ENCODE assay signal across 30 cellular contexts in genomic region chr15:88220443-88221186, GRCh38. TPM values are rescaled to one million over a fixed set of nuclear protein-coding genes. Genes with fewer than 3 reads are reported as not detected.
"Had no signal": no experiment of that assay in that cellular context is flagged by ENCODE, and none has a peak within 500 bp of the region (broad histone marks: within the 10 kb centered on the region; RNA-seq: fewer than 3 reads in every experiment).

No MANE protein-coding gene starts in this region.

- H3K36me3 ChIP-seq: adrenal gland, Peyer's patch, SJSA1 had no signal

- H3K4me1 ChIP-seq: adrenal gland, body of pancreas, Peyer's patch, SJSA1 had no signal

- H3K4me3 ChIP-seq: adrenal gland, body of pancreas, Peyer's patch, SJSA1 had no signal

- H3K27ac ChIP-seq: adrenal gland, body of pancreas, Peyer's patch, SJSA1 had no signal

- H3K9me3 ChIP-seq: adrenal gland, body of pancreas, Peyer's patch, SJSA1, SK-N-SH had no signal

- ATAC-seq: activated CD8-positive, alpha-beta T cell treated with anti-CD3 and anti-CD28 coated beads, Interleukin-2, amount 10 ng/mL, durations not matched to agents 7 days and 5 days; body of pancreas; PC-3 had no signal

- H3K9ac ChIP-seq: SK-N-SH had no signal

- DNase-seq: activated CD4-positive, alpha-beta T cell treated with anti-CD3 and anti-CD28 coated beads, Interleukin-2, amount 10 ng/mL, durations not matched to agents 24 days and 14 days; activated CD4-positive, alpha-beta T cell treated with anti-CD3 and anti-CD28 coated beads, Interleukin-2, amount 50 U/mL, for 48 hours; activated CD8-positive, alpha-beta T cell treated with anti-CD3 and anti-CD28 coated beads, Interleukin-2, amount 10 ng/mL, durations not matched to agents 7 days and 5 days; activated gamma-delta T cell; activated naive CD4-positive, alpha-beta T cell treated with Interleukin-2 at 50 U/mL for 16 hours; activated naive CD8-positive, alpha-beta T cell treated with anti-CD3 and anti-CD28 coated beads, Interleukin-2, amount 10 ng/mL, durations not matched to agents 7 days and 5 days; activated T-cell treated with anti-CD3 and anti-CD28 coated beads, Interleukin-2, amount 50 U/mL, for 24 hours; adrenal gland; body of pancreas; Karpas-422; KBM-7; NCI-H1048; NCI-H1105 treated with DMSO at 0.1 percent for 48 hours; NCI-H1436 treated with DMSO at 0.1 percent for 48 hours; NCI-H1694 treated with DMSO at 0.1 percent for 48 hours; NCI-H2029; NCI-H345; NCI-H510A; NCI-H526; NCI-H748 treated with DMSO at 0.1 percent for 48 hours; NK-92 treated with Interleukin-12 subunit alpha and Interleukin-12 subunit beta, amount 100 ng/mL, for 24 hours; PC-3; Peyer's patch; RPMI8226; SHP77 treated with DMSO at 0.1 percent for 48 hours; SK-N-SH had no signal

- H3K27me3 ChIP-seq: adrenal gland, body of pancreas, Peyer's patch, SJSA1 had no signal

RNA-seq across cellular contexts. Expression of gene NTRK3, which starts 35.9 kb away (rescaled TPM):
- total RNA-seq: activated CD8-positive, alpha-beta T cell treated with anti-CD3 and anti-CD28 coated beads, Interleukin-2, amount 10 ng/mL, durations not matched to agents 7 days and 5 days; activated naive CD8-positive, alpha-beta T cell treated with anti-CD3 and anti-CD28 coated beads, Interleukin-2, amount 10 ng/mL, durations not matched to agents 7 days and 5 days; bronchial epithelial cell; MCF 10A; PC-3; SJSA1 had no signal
- polyA plus RNA-seq: IgD-negative memory B cell had no signal
